In genomic region chr12:128250091-128250490, GRCh38 we compare ENCODE assay signal across 17 cellular contexts. TPM values are rescaled to one million over a fixed set of nuclear protein-coding genes. Genes with fewer than 3 reads are reported as not detected.
DNase-seq lines count a peak whose midpoint lies in the region; ATAC-seq lines count a peak whose summit lies in the region.
"Had no signal": no experiment of that assay in that cellular context is flagged by ENCODE, and none has a peak within 500 bp of the region (broad histone marks: within the 10 kb centered on the region; RNA-seq: fewer than 3 reads in every experiment).

No MANE protein-coding gene starts in this region.

- no peaks in the 10 kb centered on the region for H3K36me3 Mint-ChIP-seq in stimulated activated memory B cell treated with anti-CD40 and anti-IgM and Interleukin-4, amounts not matched to agents 10 μg/mL and 1 μg/mL and 100 μg/mL, for 72 hours
- H3K36me3 Mint-ChIP-seq: CD4-positive, alpha-beta memory T cell had no signal

- peaks cover 8% of the 10 kb centered on the region for H3K9me3 Mint-ChIP-seq in stimulated activated memory B cell treated with anti-CD40 and anti-IgM and Interleukin-4, amounts not matched to agents 10 μg/mL and 1 μg/mL and 100 μg/mL, for 72 hours

- H3K4me3 Mint-ChIP-seq in stimulated activated memory B cell treated with anti-CD40 and anti-IgM and Interleukin-4, amounts not matched to agents 10 μg/mL and 1 μg/mL and 100 μg/mL, for 72 hours = no peak overlapping the region
- H3K4me3 Mint-ChIP-seq: B cell; CD4-positive, alpha-beta memory T cell had no signal

- DNase-seq in NCI-H82 (lab: John Stamatoyannopoulos, UW) (peak; percentile 19), NCI-H82 treated with DMSO at 0.1 percent for 48 hours (lab: John Stamatoyannopoulos, UW; ENCODE audit: unreplicated experiment) (no peak), G401 (ENCODE audit: low spot score) (peak; percentile 82), cerebellar cortex (ENCODE audit: low spot score) (peak; percentile 76), retina (no peak)
- DNase-seq: Calu3; CD4-positive, alpha-beta memory T cell; COR-L47; DMS53; EL; GF-D8; GM23248; H7; HCEC 1CT had no signal

- H3K4me1 Mint-ChIP-seq in stimulated activated memory B cell treated with anti-CD40 and anti-IgM and Interleukin-4, amounts not matched to agents 10 μg/mL and 1 μg/mL and 100 μg/mL, for 72 hours = no peaks in the 10 kb centered on the region
- H3K4me1 Mint-ChIP-seq: B cell; CD4-positive, alpha-beta memory T cell had no signal

- H3K27ac Mint-ChIP-seq in stimulated activated memory B cell treated with anti-CD40 and anti-IgM and Interleukin-4, amounts not matched to agents 10 μg/mL and 1 μg/mL and 100 μg/mL, for 72 hours = no peak overlapping the region
- H3K27ac Mint-ChIP-seq: B cell; CD4-positive, alpha-beta memory T cell had no signal

- in situ Hi-C loops in G401 (cut with HindIII; ENCODE audit: low sequenced_read_pairs) = no loop called here

- H3K27me3 Mint-ChIP-seq in stimulated activated memory B cell treated with anti-CD40 and anti-IgM and Interleukin-4, amounts not matched to agents 10 μg/mL and 1 μg/mL and 100 μg/mL, for 72 hours = no peaks in the 10 kb centered on the region
- H3K27me3 Mint-ChIP-seq: B cell; CD4-positive, alpha-beta memory T cell had no signal

- ATAC-seq in GM21619 (IDR thresholded peaks at IDR 0.05; ENCODE audit: unreplicated experiment) = no peak
- ATAC-seq in stimulated activated memory B cell treated with anti-CD40 and anti-IgM and Interleukin-4, amounts not matched to agents 10 μg/mL and 1 μg/mL and 100 μg/mL, for 72 hours = no peak

RNA-seq across cellular contexts. Expression of gene TMEM132C, which starts 16.9 kb away (rescaled TPM):
- not detected in 2 replicates for total RNA-seq in G401 (2014; rRNA removed; shearing (Covaris generic))
- total RNA-seq: B cell; Calu3; CD4-positive, alpha-beta memory T cell; GM23248 had no signal

Comparison
In these comparisons a context has a peak if more than half of its experiments do, and no peak if none do; other contexts are left out.
1. DNase-seq: peak in NCI-H82 (single experiment), G401 (single experiment) and cerebellar cortex (single experiment); none in NCI-H82 treated with DMSO at 0.1 percent for 48 hours (single experiment) and retina (single experiment).